In genomic region chr11:304061-304506, GRCh38 we compare ENCODE assay signal across 2 cellular contexts.
A peak's percentile ranks its signal among the peaks of the same experiment; 100 is the strongest.
TF ChIP-seq lines count a peak whose summit lies in the region.

No MANE protein-coding gene starts in this region.

TF ChIP-seq in GM23338, 12 proteins besides CTCF, POLR2A, EP300 and RAD21:
- no peak for TF ChIP-seq POLR2AphosphoS5 (IDR thresholded peaks at IDR 0.05; ENCODE audit: low read depth)
- TF ChIP-seq CREB1 (CRISPR knock-in tag; IDR thresholded peaks at IDR 0.05; ENCODE audit: low read depth): no peak
- no peak for TF ChIP-seq STAT1 (IDR thresholded peaks at IDR 0.05; ENCODE audit: unreplicated experiment)
- TF ChIP-seq JUNB (IDR thresholded peaks at IDR 0.05; ENCODE audit: unreplicated experiment): no peak
- TF ChIP-seq ZNF114 (CRISPR knock-in tag; IDR thresholded peaks at IDR 0.05): no peak
- no peak for TF ChIP-seq ZNF462 (CRISPR knock-in tag; IDR thresholded peaks at IDR 0.05)
- TF ChIP-seq NANOG (IDR thresholded peaks at IDR 0.05; ENCODE audit: borderline replicate concordance): no peak
- TF ChIP-seq EZH2 (IDR thresholded peaks at IDR 0.05; ENCODE audit: low read depth, unreplicated experiment): no peak
- TF ChIP-seq REST (IDR thresholded peaks at IDR 0.05; ENCODE audit: unreplicated experiment): no peak
- TF ChIP-seq ZNF331 (CRISPR knock-in tag; IDR thresholded peaks at IDR 0.05; ENCODE audit: low read depth): no peak
- TF ChIP-seq EZH2phosphoT487 (IDR thresholded peaks at IDR 0.05; ENCODE audit: unreplicated experiment): no peak
- no peak for TF ChIP-seq ETS1 (IDR thresholded peaks at IDR 0.05)
TF ChIP-seq in GM23338: peak in this region for 0.

TF ChIP-seq in GM12878, 131 proteins besides CTCF, POLR2A, EP300 and RAD21:
- TF ChIP-seq YY1 (IDR thresholded peaks at IDR 0.05; ENCODE audit: low read depth, low read length): 0 out of 2 replicates have a peak, but pooled peaks have one; percentile 44
- TF ChIP-seq MXI1 (IDR thresholded peaks at IDR 0.05; ENCODE audit: low read depth, low read length): no peak
- TF ChIP-seq NFIC (IDR thresholded peaks at IDR 0.05; ENCODE audit: low read depth, low read length): no peak
- no peak for TF ChIP-seq E2F8 (IDR thresholded peaks at IDR 0.05; ENCODE audit: low read depth, partially characterized antibody)
TF ChIP-seq in GM12878: peak in this region for 1.
